Comparison of ENCODE assay signal across 8 cellular contexts in genomic region chr1:16163882-16164820, GRCh38. TPM values are rescaled to one million over a fixed set of nuclear protein-coding genes. Genes with fewer than 3 reads are reported as not detected.
DNase-seq lines count a peak whose midpoint lies in the region; ATAC-seq lines count a peak whose summit lies in the region.

No MANE protein-coding gene starts in this region.

- ATAC-seq in T-cell (replicated peaks in 1 of 4) = no peak
- ATAC-seq in HG03565 (IDR thresholded peaks at IDR 0.05; ENCODE audit: unreplicated experiment) = no peak
- ATAC-seq in GM19351 (IDR thresholded peaks at IDR 0.05; ENCODE audit: unreplicated experiment) = no peak

- no peaks in the 10 kb centered on the region for H3K9me3 Mint-ChIP-seq in T-cell
- H3K9me3 Mint-ChIP-seq in activated T-cell treated with anti-CD3 and anti-CD28 coated beads, Interleukin-2, amount 50 U/mL, for 24 hours = no peaks in the 10 kb centered on the region

- H3K36me3 ChIP-seq in HUES48 (ENCODE audit: control insufficient read depth, insufficient read depth, low read length) = no peaks in the 10 kb centered on the region

- H3K4me3 Mint-ChIP-seq in T-cell = peak overlapping the region in 2 of 3 donors; percentile 17 to 71
- no peak overlapping the region for H3K4me3 Mint-ChIP-seq in activated T-cell treated with anti-CD3 and anti-CD28 coated beads, Interleukin-2, amount 50 U/mL, for 24 hours

- peaks cover 8% of the 10 kb centered on the region; the same call in 1 of the 2 replicates for H3K27me3 ChIP-seq in HUES48 (ENCODE audit: control insufficient read depth, insufficient read depth, low read length)

- CTCF ChIA-PET in T-cell (lab: Charles Lee) = no interaction called here

- peaks cover 35% of the 10 kb centered on the region for H3K4me1 ChIP-seq in HUES48 (ENCODE audit: control insufficient read depth, insufficient read depth, low read length)

- H3K27ac Mint-ChIP-seq in T-cell = peak overlapping the region in 1 of 2 donors; percentile 72
- H3K27ac Mint-ChIP-seq in activated T-cell treated with anti-CD3 and anti-CD28 coated beads, Interleukin-2, amount 50 U/mL, for 24 hours = no peak overlapping the region

- H3K27me3 Mint-ChIP-seq in T-cell = no peaks in the 10 kb centered on the region
- no peaks in the 10 kb centered on the region for H3K27me3 Mint-ChIP-seq in activated T-cell treated with anti-CD3 and anti-CD28 coated beads, Interleukin-2, amount 50 U/mL, for 24 hours

- no peak overlapping the region for H3K4me3 ChIP-seq in HUES48 (ENCODE audit: low read depth, low read length)

- H3K4me1 Mint-ChIP-seq in T-cell = peaks cover 61 to 74% (median 72%) of the 10 kb centered on the region in 3 donors
- H3K4me1 Mint-ChIP-seq in activated T-cell treated with anti-CD3 and anti-CD28 coated beads, Interleukin-2, amount 50 U/mL, for 24 hours (ENCODE audit: low read depth) = peaks cover 45% of the 10 kb centered on the region

- H3K27ac ChIP-seq in HUES48 (ENCODE audit: low read depth, low read length) = peak overlapping the region; percentile 72

- H3K9ac ChIP-seq in HUES48 (ENCODE audit: low read depth, low read length) = no peak overlapping the region

- POLR2A ChIA-PET in T-cell (lab: Charles Lee) = no interaction called here

- no peaks in the 10 kb centered on the region for H3K9me3 ChIP-seq in HUES48 (ENCODE audit: control insufficient read depth, insufficient read depth, low read length)

- DNase-seq in CD1c-positive myeloid dendritic cell (ENCODE audit: extremely low spot score) (peak; percentile 23), T-cell (no peak), hepatic stellate cell (ENCODE audit: low spot score) (peak; percentile 98)
- no peak for DNase-seq in activated T-cell treated with anti-CD3 and anti-CD28 coated beads, Interleukin-2, amount 50 U/mL, for 24 hours
- DNase-seq in stimulated activated CD8-positive, alpha-beta memory T cell treated with anti-CD3 and anti-CD28 coated beads, Interleukin-4, amount 100 ng/mL, for 48 hours = no peak

- H3K36me3 Mint-ChIP-seq in T-cell = no peaks in the 10 kb centered on the region
- H3K36me3 Mint-ChIP-seq in activated T-cell treated with anti-CD3 and anti-CD28 coated beads, Interleukin-2, amount 50 U/mL, for 24 hours (ENCODE audit: low read depth) = no peaks in the 10 kb centered on the region

RNA-seq across cellular contexts. Expression of gene EPHA2, which starts 8.3 kb away (rescaled TPM):
- under 1 TPM in 4 of 5 donors, not detected in 1; 0.19 to 0.66 (median 0.41) TPM for total RNA-seq in T-cell

RNA-seq across cellular contexts. Expression of gene ARHGEF19, which starts 48.3 kb away (rescaled TPM):
- total RNA-seq in T-cell = 10 to 100 TPM in 3 of 5 donors, 1 to 10 TPM in 2; 7.0 to 17.6 (median 12.3) TPM

Comparison
In these comparisons a context has a peak if more than half of its experiments do, and no peak if none do; other contexts are left out.
1. DNase-seq: peak in CD1c-positive myeloid dendritic cell (single experiment) and hepatic stellate cell (single experiment); none in T-cell (0 of 34), activated T-cell treated with anti-CD3 and anti-CD28 coated beads, Interleukin-2, amount 50 U/mL, for 24 hours (single experiment) and stimulated activated CD8-positive, alpha-beta memory T cell treated with anti-CD3 and anti-CD28 coated beads, Interleukin-4, amount 100 ng/mL, for 48 hours (single experiment).